In genomic region chr19:13014921-13015280, GRCh38 we compare ENCODE assay signal across 13 cellular contexts. TPM values are rescaled to one million over a fixed set of nuclear protein-coding genes. Genes with fewer than 3 reads are reported as not detected.
A peak's percentile ranks its signal among the peaks of the same experiment; 100 is the strongest.
DNase-seq lines count a peak whose midpoint lies in the region; FAIRE-seq and TF ChIP-seq lines count a peak whose summit lies in the region.
"Had no signal": no experiment of that assay in that cellular context is flagged by ENCODE, and none has a peak within 500 bp of the region (broad histone marks: within the 10 kb centered on the region; RNA-seq: fewer than 3 reads in every experiment).

No MANE protein-coding gene starts in this region.

- in situ Hi-C loops in transverse colon (cut with MboI; ENCODE audit: low pct_ligation_motif_present in 1 of 4, low pct_unique_long_range_greater_than_20kb in 1 of 4, low sequenced_read_pairs in 3 of 4), result no loop called here

- no peak for FAIRE-seq in astrocyte (lab: Jason Lieb, UNC)

- H2AFZ ChIP-seq in astrocyte (ENCODE audit: low read depth, low read length), result no peak overlapping the region

- no peak for DNase-seq in activated naive CD4-positive, alpha-beta T cell treated with Interleukin-2 at 50 U/mL for 16 hours
- DNase-seq in astrocyte (ENCODE audit: low read depth) (no peak), transverse colon (no peak), nephron progenitor cell (no peak), NCI-H510A (lab: John Stamatoyannopoulos, UW) (no peak), occipital lobe (lab: John Stamatoyannopoulos, UW) (no peak)
- DNase-seq: activated CD4-positive, alpha-beta T cell treated with anti-CD3 and anti-CD28 coated beads, Interleukin-2, amount 10 ng/mL, durations not matched to agents 7 days and 5 days; effector memory CD8-positive, alpha-beta T cell; hippocampal formation had no signal

- no peak for TF ChIP-seq EP300 in transverse colon (IDR thresholded peaks at IDR 0.05; ENCODE audit: low read depth)

- WGBS in transverse colon (ENCODE audit: low coverage in 1 of 2), 2 donors, result 78 to 87% methylated on average over 4 of the region's 4 CpGs

- TF ChIP-seq CTCF in astrocyte (IDR thresholded peaks at IDR 0.05; ENCODE audit: insufficient read depth, low read depth, low read length), result no peak
- no peak for TF ChIP-seq CTCF in transverse colon (IDR thresholded peaks at IDR 0.05)
- no peak for TF ChIP-seq CTCF in nephron progenitor cell (IDR thresholded peaks at IDR 0.05)

- H3K4me3 ChIP-seq in astrocyte (ENCODE audit: insufficient read depth, low read depth, low read length) (no peak overlapping the region), muscle layer of colon (ENCODE audit: low read depth in 1 of 2, low read length in 2 of 2) (no peak overlapping the region), transverse colon (peak overlapping the region in 1 of 4 donors; percentile 44)

- H3K27me3 Mint-ChIP-seq in activated naive CD4-positive, alpha-beta T cell treated with anti-CD3 and anti-CD28 coated beads, Interleukin-2, amount 50 U/mL, for 24 hours, result peaks cover 31% of the 10 kb centered on the region
- H3K27me3 Mint-ChIP-seq in astrocyte (ENCODE audit: low read depth, unreplicated experiment) (peaks cover 81% of the 10 kb centered on the region), nephron progenitor cell (ENCODE audit: low read depth, poor library complexity) (peaks cover 100% of the 10 kb centered on the region)

- H3K36me3 ChIP-seq in astrocyte (ENCODE audit: insufficient read depth, low read length) (no peaks in the 10 kb centered on the region), muscle layer of colon (ENCODE audit: insufficient read depth, low read length) (no peaks in the 10 kb centered on the region), transverse colon (no peaks in the 10 kb centered on the region)

- peak overlapping the region; percentile 87 for H3K9ac ChIP-seq in astrocyte (ENCODE audit: low read length)
- no peak overlapping the region for H3K9ac ChIP-seq in muscle layer of colon (ENCODE audit: low read length)

- H3K9me3 ChIP-seq in astrocyte (ENCODE audit: insufficient read depth, low read depth, low read length) (no peaks in the 10 kb centered on the region), muscle layer of colon (ENCODE audit: low read length) (no peaks in the 10 kb centered on the region), transverse colon (no peaks in the 10 kb centered on the region)

- H3K4me1 ChIP-seq in astrocyte (ENCODE audit: insufficient read depth, low read length) (peaks cover 82% of the 10 kb centered on the region), muscle layer of colon (ENCODE audit: insufficient read depth, low read length) (peaks cover 87% of the 10 kb centered on the region), transverse colon (peaks cover 36 to 95% (median 82%) of the 10 kb centered on the region in 4 donors)

- intact Hi-C loops in transverse colon (cut with DNase I; ENCODE audit: low total_unique reads), result loop anchor here (10.0 kb wide), 1 partner anchor 50 kb away; no protein-coding TSS in a partner anchor

- peak overlapping the region; percentile 89 for H3K4me2 ChIP-seq in astrocyte (ENCODE audit: low read length)

- H4K20me1 ChIP-seq in astrocyte (ENCODE audit: insufficient read depth, low read length), result peaks cover 21% of the 10 kb centered on the region

- H3K4me1 Mint-ChIP-seq in activated naive CD4-positive, alpha-beta T cell treated with anti-CD3 and anti-CD28 coated beads, Interleukin-2, amount 50 U/mL, for 24 hours, result peaks cover 25% of the 10 kb centered on the region
- H3K4me1 Mint-ChIP-seq in astrocyte (ENCODE audit: low read depth, unreplicated experiment), result peaks cover 38% of the 10 kb centered on the region
- H3K4me1 Mint-ChIP-seq in nephron progenitor cell, result peaks cover 16% of the 10 kb centered on the region

- H3K27me3 ChIP-seq in astrocyte (ENCODE audit: insufficient read depth, low read length) (no peaks in the 10 kb centered on the region), muscle layer of colon (ENCODE audit: control insufficient read depth in 1 of 2, insufficient read depth in 2 of 2, low read length in 2 of 2) (no peaks in the 10 kb centered on the region), transverse colon (peaks cover 18% of the 10 kb centered on the region)

- no peak overlapping the region for H3K27ac Mint-ChIP-seq in activated naive CD4-positive, alpha-beta T cell treated with anti-CD3 and anti-CD28 coated beads, Interleukin-2, amount 50 U/mL, for 24 hours
- H3K27ac Mint-ChIP-seq in astrocyte (ENCODE audit: unreplicated experiment) (peak overlapping the region; percentile 41), nephron progenitor cell (no peak overlapping the region)
- H3K27ac Mint-ChIP-seq: activated CD4-positive, alpha-beta T cell treated with anti-CD3 and anti-CD28 coated beads, Interleukin-2, amount 10 ng/mL, durations not matched to agents 7 days and 5 days; mesothelial cell of epicardium had no signal

- no peaks in the 10 kb centered on the region for H3K9me3 Mint-ChIP-seq in activated naive CD4-positive, alpha-beta T cell treated with anti-CD3 and anti-CD28 coated beads, Interleukin-2, amount 50 U/mL, for 24 hours
- H3K9me3 Mint-ChIP-seq in astrocyte (ENCODE audit: unreplicated experiment) (peaks cover 10% of the 10 kb centered on the region), nephron progenitor cell (no peaks in the 10 kb centered on the region)
- H3K9me3 Mint-ChIP-seq: activated CD4-positive, alpha-beta T cell treated with anti-CD3 and anti-CD28 coated beads, Interleukin-2, amount 10 ng/mL, durations not matched to agents 7 days and 5 days; activated naive CD4-positive, alpha-beta T cell treated with anti-CD3 and anti-CD28 coated beads, Interleukin-2, amount 50 U/mL, for 72 hours; effector memory CD8-positive, alpha-beta T cell; mesothelial cell of epicardium had no signal

- peaks cover 96% of the 10 kb centered on the region for H3K79me2 ChIP-seq in astrocyte (ENCODE audit: insufficient read depth, low read length)

- H3K36me3 Mint-ChIP-seq in activated naive CD4-positive, alpha-beta T cell treated with anti-CD3 and anti-CD28 coated beads, Interleukin-2, amount 50 U/mL, for 24 hours, result no peaks in the 10 kb centered on the region
- no peaks in the 10 kb centered on the region for H3K36me3 Mint-ChIP-seq in astrocyte (ENCODE audit: low read depth, unreplicated experiment)
- H3K36me3 Mint-ChIP-seq in nephron progenitor cell (ENCODE audit: low read depth), result no peaks in the 10 kb centered on the region
- H3K36me3 Mint-ChIP-seq: activated naive CD4-positive, alpha-beta T cell treated with anti-CD3 and anti-CD28 coated beads, Interleukin-2, amount 50 U/mL, for 72 hours had no signal

- H3K27ac ChIP-seq in astrocyte (ENCODE audit: low read depth, low read length) (no peak overlapping the region), muscle layer of colon (ENCODE audit: low read depth, low read length) (peak overlapping the region; percentile 96), transverse colon (peak overlapping the region; percentile 87 to 91 (median 90))

- H3K4me3 Mint-ChIP-seq in activated naive CD4-positive, alpha-beta T cell treated with anti-CD3 and anti-CD28 coated beads, Interleukin-2, amount 50 U/mL, for 24 hours, result peak overlapping the region; percentile 80
- H3K4me3 Mint-ChIP-seq in astrocyte (ENCODE audit: unreplicated experiment), result peak overlapping the region; percentile 54
- no peak overlapping the region for H3K4me3 Mint-ChIP-seq in nephron progenitor cell
- H3K4me3 Mint-ChIP-seq: mesothelial cell of epicardium had no signal

- no peak for TF ChIP-seq POLR2A in transverse colon (IDR thresholded peaks at IDR 0.05)

RNA-seq across cellular contexts. Expression of gene NFIX, which starts 19.6 kb away (rescaled TPM):
- total RNA-seq in astrocyte (8.4 and 9.6 TPM in 2 replicates), transverse colon (10 to 100 TPM; 25.4 to 53.1 (median 29.3) TPM), occipital lobe (124 TPM)

RNA-seq across cellular contexts. Expression of gene DAND5, which starts 45.5 kb away (rescaled TPM):
- total RNA-seq in astrocyte (0.14 TPM in 1 of 2 replicates, not detected in the other), transverse colon (under 1 TPM in 2 of 4 donors, not detected in 2; 0.27 to 0.32 TPM), occipital lobe (not detected)
- total RNA-seq: mesothelial cell of epicardium had no signal

RNA-seq across cellular contexts. Expression of gene GADD45GIP1, which starts 57.9 kb away (rescaled TPM):
- total RNA-seq in astrocyte, result 34.0 and 35.5 TPM in 2 replicates
- 10 to 100 TPM; 28.6 to 55.0 (median 33.6) TPM for total RNA-seq in transverse colon
- 13.3 TPM for total RNA-seq in occipital lobe
